27 cellular contexts compared by ENCODE assay signal in genomic region chr7:36079446-36080025, GRCh38.
DNase-seq lines count a peak whose midpoint lies in the region; ATAC-seq and TF ChIP-seq lines count a peak whose summit lies in the region.
"Had no signal": no experiment of that assay in that cellular context is flagged by ENCODE, and none has a peak within 500 bp of the region (broad histone marks: within the 10 kb centered on the region; RNA-seq: fewer than 3 reads in every experiment).

No MANE protein-coding gene starts in this region.

- H3K27me3 ChIP-seq in Peyer's patch (no peaks in the 10 kb centered on the region), osteoblast (ENCODE audit: insufficient read depth, low read length) (no peaks in the 10 kb centered on the region), A673 (replicated peaks; ENCODE audit: insufficient read depth, low read depth, low read length, poor library complexity) (no peaks in the 10 kb centered on the region), neural progenitor cell (no peaks in the 10 kb centered on the region)
- H3K27me3 ChIP-seq: BLaER1, neutrophil, upper lobe of right lung had no signal

- H3K4me3 Mint-ChIP-seq in neural progenitor cell, result no peak overlapping the region
- H3K4me3 Mint-ChIP-seq: activated B cell treated with CpG ODN at 0.5 μM for 24 hours; activated naive CD8-positive, alpha-beta T cell treated with anti-CD3 and anti-CD28 coated beads, Interleukin-2, amount 10 ng/mL, durations not matched to agents 7 days and 5 days; immature natural killer cell had no signal

- H3K36me3 Mint-ChIP-seq in neural progenitor cell, result no peaks in the 10 kb centered on the region
- H3K36me3 Mint-ChIP-seq: activated naive CD8-positive, alpha-beta T cell treated with anti-CD3 and anti-CD28 coated beads, Interleukin-2, amount 10 ng/mL, durations not matched to agents 7 days and 5 days; immature natural killer cell had no signal

- H3K79me2 ChIP-seq in osteoblast (ENCODE audit: insufficient read depth, low read length) (no peaks in the 10 kb centered on the region), neural progenitor cell (ENCODE audit: low read depth) (no peaks in the 10 kb centered on the region)

- H3K4me1 ChIP-seq in Peyer's patch (no peaks in the 10 kb centered on the region), osteoblast (ENCODE audit: insufficient read depth, low read length) (no peaks in the 10 kb centered on the region), A673 (ENCODE audit: insufficient read depth, low read length, poor library complexity, severe bottlenecking) (no peaks in the 10 kb centered on the region), neural progenitor cell (peaks cover 16% of the 10 kb centered on the region)
- H3K4me1 ChIP-seq: upper lobe of right lung had no signal

- POLR2A ChIA-PET in A673 (lab: Charles Lee; ENCODE audit: low non-redundant PET), result no interaction called here

- H3K27ac Mint-ChIP-seq in neural progenitor cell, result no peak overlapping the region
- H3K27ac Mint-ChIP-seq: activated B cell treated with CpG ODN at 0.5 μM for 24 hours; activated naive CD8-positive, alpha-beta T cell treated with anti-CD3 and anti-CD28 coated beads, Interleukin-2, amount 10 ng/mL, durations not matched to agents 7 days and 5 days; immature natural killer cell had no signal

- peak; percentile 3 for DNase-seq in AG10803 (ENCODE audit: low read depth)
- peak in 2 of 3 donors; percentile 61 for DNase-seq in Peyer's patch
- peak; percentile 40 for DNase-seq in iris pigment epithelial cell (ENCODE audit: low read depth)
- DNase-seq in osteoblast (ENCODE audit: insufficient read length, low spot score, missing footprints), result peak; percentile 82
- no peak for DNase-seq in A673 (ENCODE audit: low spot score)
- DNase-seq in neural progenitor cell (ENCODE audit: low spot score), result no peak
- DNase-seq: activated B cell treated with CpG ODN at 0.5 μM for 24 hours; activated CD4-positive, alpha-beta T cell treated with anti-CD3 and anti-CD28 coated beads, Interleukin-2, amount 50 U/mL, for 1 hour; activated effector memory CD4-positive, alpha-beta T cell treated with Interleukin-2 at 50 U/mL for 16 hours; activated naive CD8-positive, alpha-beta T cell treated with anti-CD3 and anti-CD28 coated beads, Interleukin-2, amount 10 ng/mL, durations not matched to agents 7 days and 5 days; activated T-cell treated with anti-CD3 and anti-CD28 coated beads, Interleukin-2, amount 50 U/mL, for 1 hour; DMS 273 treated with DMSO at 0.1 percent for 48 hours; immature natural killer cell; left ventricle myocardium inferior; mesendoderm; NCI-H1417 treated with DMSO at 0.1 percent for 48 hours; NCI-H2029 treated with DMSO at 0.1 percent for 48 hours; NCI-H526; OCI-M1; stimulated activated naive CD4-positive, alpha-beta T cell; upper lobe of right lung had no signal

- intact Hi-C loops in A673 (cut with micrococcal nuclease; ENCODE audit: unreplicated experiment), result no loop called here

- no peak overlapping the region for H3K4me2 ChIP-seq in osteoblast (ENCODE audit: insufficient read depth, low read length)
- H3K4me2 ChIP-seq in neural progenitor cell, result no peak overlapping the region
- H3K4me2 ChIP-seq: BLaER1, KMS-11 had no signal

- H3K4me1 Mint-ChIP-seq in neural progenitor cell, result peaks cover 15% of the 10 kb centered on the region
- H3K4me1 Mint-ChIP-seq: activated B cell treated with CpG ODN at 0.5 μM for 24 hours; activated naive CD8-positive, alpha-beta T cell treated with anti-CD3 and anti-CD28 coated beads, Interleukin-2, amount 10 ng/mL, durations not matched to agents 7 days and 5 days; immature natural killer cell had no signal

- no peaks in the 10 kb centered on the region for H4K20me1 ChIP-seq in osteoblast (ENCODE audit: insufficient read depth, low read length)
- no peaks in the 10 kb centered on the region for H4K20me1 ChIP-seq in neural progenitor cell (ENCODE audit: low read depth)
- H4K20me1 ChIP-seq: BLaER1 had no signal

- H3K9me3 Mint-ChIP-seq in neural progenitor cell, result peaks cover 3% of the 10 kb centered on the region
- H3K9me3 Mint-ChIP-seq: activated B cell treated with CpG ODN at 0.5 μM for 24 hours; activated naive CD8-positive, alpha-beta T cell treated with anti-CD3 and anti-CD28 coated beads, Interleukin-2, amount 10 ng/mL, durations not matched to agents 7 days and 5 days; immature natural killer cell had no signal

- H3K9me3 ChIP-seq in Peyer's patch (no peaks in the 10 kb centered on the region), osteoblast (ENCODE audit: low read depth, low read length) (no peaks in the 10 kb centered on the region), A673 (ENCODE audit: low read depth, low read length, poor library complexity, severe bottlenecking) (no peaks in the 10 kb centered on the region), neural progenitor cell (ENCODE audit: low read depth) (no peaks in the 10 kb centered on the region)
- H3K9me3 ChIP-seq: BLaER1, left ventricle myocardium inferior, neutrophil, upper lobe of right lung had no signal

- peaks cover 14% of the 10 kb centered on the region for H3F3A ChIP-seq in neural progenitor cell (ENCODE audit: low read depth)

- H2AFZ ChIP-seq in osteoblast (ENCODE audit: low read length), result no peak overlapping the region
- no peak overlapping the region for H2AFZ ChIP-seq in neural progenitor cell (replicated peaks)

- ATAC-seq in GM21526 (IDR thresholded peaks at IDR 0.05; ENCODE audit: low FRiP score, unreplicated experiment) (no peak), GM19328 (IDR thresholded peaks at IDR 0.05; ENCODE audit: unreplicated experiment) (no peak)
- ATAC-seq: upper lobe of right lung had no signal

- BruUV-seq in A673 (replicated peaks; lab: Mats Ljungman, UMichigan), result no TSS peak

- no peak for TF ChIP-seq CTCF in AG10803 (conservative IDR thresholded peaks at IDR 0.05; ENCODE audit: low read length)
- no peak for TF ChIP-seq CTCF in Peyer's patch (IDR thresholded peaks at IDR 0.05)
- no peak for TF ChIP-seq CTCF in osteoblast (IDR thresholded peaks at IDR 0.05; ENCODE audit: extremely low read depth, low read depth, low read length)
- no peak for TF ChIP-seq CTCF in A673 (conservative IDR thresholded peaks at IDR 0.05; ENCODE audit: low read depth, low read length)
- no peak for TF ChIP-seq CTCF in neural progenitor cell (IDR thresholded peaks at IDR 0.05)

- H3K36me3 ChIP-seq in Peyer's patch (no peaks in the 10 kb centered on the region), osteoblast (ENCODE audit: insufficient read depth, low read length) (no peaks in the 10 kb centered on the region), A673 (ENCODE audit: insufficient read depth, low read length, poor library complexity, severe bottlenecking) (no peaks in the 10 kb centered on the region), neural progenitor cell (no peaks in the 10 kb centered on the region)
- H3K36me3 ChIP-seq: BLaER1, left ventricle myocardium inferior, neutrophil, upper lobe of right lung had no signal

- no peak for TF ChIP-seq POLR2A in Peyer's patch (IDR thresholded peaks at IDR 0.05)

- no peak overlapping the region for H3K9ac ChIP-seq in neural progenitor cell
- H3K9ac ChIP-seq: BLaER1, KMS-11 had no signal

- peaks cover 7% of the 10 kb centered on the region for H3K27me3 Mint-ChIP-seq in neural progenitor cell (ENCODE audit: insufficient read depth, low read depth)

- CTCF ChIA-PET in A673 (lab: Charles Lee), result no interaction called here

- no peak overlapping the region for H3K4me3 ChIP-seq in AG10803 (ENCODE audit: low read length)
- no peak overlapping the region for H3K4me3 ChIP-seq in Peyer's patch
- no peak overlapping the region for H3K4me3 ChIP-seq in osteoblast (ENCODE audit: insufficient read depth, low read length)
- no peak overlapping the region for H3K4me3 ChIP-seq in A673 (ENCODE audit: low read depth, low read length, poor library complexity, severe bottlenecking)
- no peak overlapping the region for H3K4me3 ChIP-seq in neural progenitor cell
- H3K4me3 ChIP-seq: BLaER1, left ventricle myocardium inferior, SK-N-MC, upper lobe of right lung had no signal

- H3K27ac ChIP-seq in Peyer's patch (peak overlapping the region in 2 of 4 donors; percentile 22 to 41), osteoblast (ENCODE audit: low read depth, low read length) (no peak overlapping the region), A673 (ENCODE audit: low read depth, low read length, poor library complexity, severe bottlenecking) (no peak overlapping the region), neural progenitor cell (no peak overlapping the region)
- H3K27ac ChIP-seq: BLaER1, KMS-11, left ventricle myocardium inferior, neutrophil, SK-N-MC, upper lobe of right lung had no signal

Comparison
In these comparisons a context has a peak if more than half of its experiments do, and no peak if none do; other contexts are left out.
1. DNase-seq: peak in AG10803 (single experiment), Peyer's patch (2 of 3), iris pigment epithelial cell (single experiment) and osteoblast (single experiment); none in A673 (single experiment) and neural progenitor cell (single experiment).